Comparison of ENCODE assay signal across 25 cellular contexts in the genomic region with DNA sequence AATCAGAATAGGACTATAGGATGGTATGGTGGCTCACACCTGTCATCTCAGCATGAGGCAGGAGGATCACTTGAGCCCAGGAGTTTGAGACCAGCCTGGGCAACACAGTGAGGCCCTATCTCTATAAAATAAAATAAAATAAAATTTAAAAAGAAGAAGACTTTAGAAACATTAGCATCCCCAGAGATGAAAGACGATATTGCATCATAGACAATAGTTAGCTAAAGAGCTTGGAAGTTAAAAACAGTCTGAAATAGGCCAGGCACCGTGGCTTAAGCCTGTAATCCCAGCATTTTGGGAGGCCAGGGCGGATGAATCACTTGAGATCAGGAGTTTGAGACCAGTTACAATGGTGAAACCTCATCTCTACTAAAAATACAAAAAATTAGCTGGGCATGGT.
"Had no signal": no experiment of that assay in that cellular context is flagged by ENCODE, and none has a peak within 500 bp of the region (broad histone marks: within the 10 kb centered on the region; RNA-seq: fewer than 3 reads in every experiment).

No MANE protein-coding gene starts in this region.

- H3K4me1 ChIP-seq: colonic mucosa, esophagus squamous epithelium, gastrocnemius medialis, heart right ventricle, left lung, lower lobe of right lung had no signal

- ATAC-seq: effector memory CD8-positive, alpha-beta T cell; esophagus mucosa; gastrocnemius medialis; left ventricle myocardium superior had no signal

- H3K27me3 ChIP-seq: colonic mucosa, gastrocnemius medialis, left lung had no signal

- H3K4me3 Mint-ChIP-seq: effector memory CD8-positive, alpha-beta T cell; endodermal cell; mesothelial cell of epicardium had no signal

- H3K36me3 Mint-ChIP-seq: mesothelial cell of epicardium had no signal

- H3K4me1 Mint-ChIP-seq: endodermal cell, mesothelial cell of epicardium had no signal

- DNase-seq: colonic mucosa; effector CD8-positive, alpha-beta T cell; effector memory CD8-positive, alpha-beta T cell; endodermal cell; erythroblast; esophagus squamous epithelium; foreskin fibroblast; foreskin melanocyte; gastrocnemius medialis; glutamatergic neuron; head of caudate nucleus; heart right ventricle; hippocampal formation; left cardiac atrium; left lung; left ventricle myocardium superior; lower lobe of right lung; mesenchymal stem cell; mucosa of descending colon had no signal

- H3K27ac ChIP-seq: colonic mucosa, epithelial cell of prostate, esophagus squamous epithelium, gastrocnemius medialis, heart right ventricle, left lung, lower lobe of right lung had no signal

- FAIRE-seq: endometrium, islet of Langerhans, keratinocyte had no signal

- H3K4me3 ChIP-seq: colonic mucosa, esophagus squamous epithelium, gastrocnemius medialis, heart right ventricle, left lung, lower lobe of right lung, mucosa of descending colon had no signal

- H3K9me3 Mint-ChIP-seq: effector memory CD8-positive, alpha-beta T cell; endodermal cell; mesothelial cell of epicardium had no signal

- H3K27ac Mint-ChIP-seq: effector memory CD8-positive, alpha-beta T cell; endodermal cell; mesothelial cell of epicardium had no signal

- H3K36me3 ChIP-seq: colonic mucosa, esophagus squamous epithelium, gastrocnemius medialis, heart right ventricle, left lung, lower lobe of right lung had no signal

- H3K9me3 ChIP-seq: colonic mucosa, esophagus squamous epithelium, gastrocnemius medialis, heart right ventricle, left lung, lower lobe of right lung, mucosa of descending colon had no signal
